Comparison of ENCODE assay signal across 1 cellular context in genomic region chr18:23743733-23744333, GRCh38.
TF ChIP-seq lines count a peak whose summit lies in the region.

No MANE protein-coding gene starts in this region.

TF ChIP-seq in IMR-90, 13 proteins besides CTCF, POLR2A, EP300 and RAD21 (continued from another document):
- TF ChIP-seq ELK1 (IDR thresholded peaks at IDR 0.05; ENCODE audit: borderline replicate concordance, low read depth, low read length) (no peak), RCOR1 (IDR thresholded peaks at IDR 0.05; ENCODE audit: insufficient replicate concordance, low read length) (no peak), SMC3 (IDR thresholded peaks at IDR 0.05; ENCODE audit: low read depth, low read length) (no peak), BHLHE40 (IDR thresholded peaks at IDR 0.05; ENCODE audit: low read depth, low read length) (no peak), FOS (IDR thresholded peaks at IDR 0.05; ENCODE audit: low read depth, low read length) (no peak), CHD1 (IDR thresholded peaks at IDR 0.05; ENCODE audit: low read depth, low read length) (no peak), MAZ (IDR thresholded peaks at IDR 0.05; ENCODE audit: borderline replicate concordance, low read depth, low read length) (no peak), RFX5 (IDR thresholded peaks at IDR 0.05; ENCODE audit: low read depth, low read length) (no peak), MAFK (IDR thresholded peaks at IDR 0.05; ENCODE audit: low read depth, low read length) (no peak), USF2 (IDR thresholded peaks at IDR 0.05; ENCODE audit: low read depth, low read length) (no peak), MXI1 (IDR thresholded peaks at IDR 0.05; ENCODE audit: borderline replicate concordance, low read depth, low read length) (no peak), NFE2L2 (IDR thresholded peaks at IDR 0.05; ENCODE audit: low read depth, low read length) (no peak)
